Comparison of ENCODE assay signal across 8 cellular contexts in the genomic region with DNA sequence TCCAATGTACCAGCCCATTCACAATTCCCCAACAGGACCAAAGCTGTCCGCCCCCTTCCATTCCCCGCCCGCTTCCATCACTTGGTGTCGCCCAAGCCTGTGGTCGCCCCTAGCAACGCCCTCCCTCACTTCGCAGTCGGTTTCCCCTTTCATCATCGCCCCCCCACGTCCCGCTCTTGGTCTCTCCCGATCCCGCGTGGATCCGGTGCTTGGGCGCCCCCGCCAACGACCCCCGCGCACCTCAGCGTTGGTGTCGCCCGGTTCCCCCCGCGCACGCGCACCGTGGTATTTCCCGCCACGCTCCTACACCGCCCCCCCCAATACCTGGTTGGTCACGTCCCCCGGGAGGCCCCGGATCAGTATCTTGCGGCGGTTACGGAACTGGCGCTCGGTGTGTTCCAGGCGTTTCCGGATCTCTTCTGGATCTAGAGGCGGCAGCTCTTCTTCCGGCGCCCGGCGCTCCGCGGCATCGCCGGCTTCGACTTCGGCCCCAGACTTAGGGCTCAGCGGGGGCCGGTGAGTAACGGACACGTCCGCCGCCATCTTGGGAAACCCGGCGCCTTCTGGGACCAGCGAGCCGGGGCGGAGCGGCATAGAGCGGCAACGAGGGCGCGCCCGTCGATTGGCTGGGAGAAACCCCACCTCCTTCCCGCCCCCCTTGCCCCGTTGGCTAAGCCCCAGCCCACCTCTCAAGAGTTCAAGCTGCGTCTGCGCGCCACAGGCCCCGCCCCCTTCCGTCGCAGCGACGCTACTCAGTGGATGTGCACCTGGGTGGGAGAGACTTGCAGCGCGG. TPM values are rescaled to one million over a fixed set of nuclear protein-coding genes. Genes with fewer than 3 reads are reported as not detected.
DNase-seq lines count a peak whose midpoint lies in the region; ATAC-seq and TF ChIP-seq lines count a peak whose summit lies in the region.

A gene with protein sequence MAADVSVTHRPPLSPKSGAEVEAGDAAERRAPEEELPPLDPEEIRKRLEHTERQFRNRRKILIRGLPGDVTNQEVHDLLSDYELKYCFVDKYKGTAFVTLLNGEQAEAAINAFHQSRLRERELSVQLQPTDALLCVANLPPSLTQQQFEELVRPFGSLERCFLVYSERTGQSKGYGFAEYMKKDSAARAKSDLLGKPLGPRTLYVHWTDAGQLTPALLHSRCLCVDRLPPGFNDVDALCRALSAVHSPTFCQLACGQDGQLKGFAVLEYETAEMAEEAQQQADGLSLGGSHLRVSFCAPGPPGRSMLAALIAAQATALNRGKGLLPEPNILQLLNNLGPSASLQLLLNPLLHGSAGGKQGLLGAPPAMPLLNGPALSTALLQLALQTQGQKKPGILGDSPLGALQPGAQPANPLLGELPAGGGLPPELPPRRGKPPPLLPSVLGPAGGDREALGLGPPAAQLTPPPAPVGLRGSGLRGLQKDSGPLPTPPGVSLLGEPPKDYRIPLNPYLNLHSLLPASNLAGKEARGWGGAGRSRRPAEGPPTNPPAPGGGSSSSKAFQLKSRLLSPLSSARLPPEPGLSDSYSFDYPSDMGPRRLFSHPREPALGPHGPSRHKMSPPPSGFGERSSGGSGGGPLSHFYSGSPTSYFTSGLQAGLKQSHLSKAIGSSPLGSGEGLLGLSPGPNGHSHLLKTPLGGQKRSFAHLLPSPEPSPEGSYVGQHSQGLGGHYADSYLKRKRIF (minus strand): TSS at position 565 of the 793 bp plus-strand sequence. CDS start 22 bp downstream, at position 543.

- H3K4me3 ChIP-seq in HAP-1: peak within 1 kb of the TSS; percentile 100
- peak within 1 kb of the TSS; percentile 80 for H3K4me3 ChIP-seq in MG63
- peak within 1 kb of the TSS; percentile 88 for H3K4me3 ChIP-seq in fibroblast of mammary gland (ENCODE audit: control insufficient read depth, low read depth, low read length)

- no peak for TF ChIP-seq CTCF in fibroblast of mammary gland (conservative IDR thresholded peaks at IDR 0.05; ENCODE audit: control insufficient read depth, insufficient read depth, low read depth, low read length)

- peak; percentile 98 for ATAC-seq in natural killer cell treated with Interleukin-12 subunit alpha and Interleukin-12 subunit beta and Interleukin-15 and Interleukin-18, amount 100 ng/mL, for 72 hours

- H3K36me3 Mint-ChIP-seq in natural killer cell treated with Interleukin-12 subunit alpha and Interleukin-12 subunit beta and Interleukin-15 and Interleukin-18, amount 100 ng/mL, for 72 hours: no peaks in the 10 kb centered on the region

- peak within 1 kb of the TSS; percentile 93 to 95 for H3K27ac Mint-ChIP-seq in natural killer cell treated with Interleukin-12 subunit alpha and Interleukin-12 subunit beta and Interleukin-15 and Interleukin-18, amount 100 ng/mL, for 72 hours

- H3K9me3 ChIP-seq in HAP-1 (no peaks in the 10 kb centered on the region), MG63 (0 out of 2 replicates have a peak, but pooled peaks cover 2% of the 10 kb centered on the region)

- DNase-seq in G401 (ENCODE audit: low spot score): peak; percentile 98
- peak; percentile 92 to 99 for DNase-seq in HAP-1 (ENCODE audit: low spot score in 2 of 2)
- peak; percentile 99 for DNase-seq in MG63
- DNase-seq in SHP77 (lab: John Stamatoyannopoulos, UW): peak; percentile 93 to 94
- peak; percentile 98 for DNase-seq in activated T-helper 9 cell treated with anti-CD3 and anti-CD28 coated beads, Interleukin-2, amount 50 U/mL, for 16 hours (ENCODE audit: low read depth)
- DNase-seq in fibroblast of mammary gland (ENCODE audit: low read depth): peak; percentile 96
- DNase-seq in natural killer cell treated with Interleukin-12 subunit alpha and Interleukin-12 subunit beta and Interleukin-15 and Interleukin-18, amount 100 ng/mL, for 72 hours (ENCODE audit: low spot score): peak; percentile 98
- peak; percentile 97 for DNase-seq in stimulated activated naive CD4-positive, alpha-beta T cell treated with Interleukin-2 at 50 U/mL for 16 hours (lab: John Stamatoyannopoulos, UW)

- H3K27me3 Mint-ChIP-seq in natural killer cell treated with Interleukin-12 subunit alpha and Interleukin-12 subunit beta and Interleukin-15 and Interleukin-18, amount 100 ng/mL, for 72 hours: no peaks in the 10 kb centered on the region

- H3K36me3 ChIP-seq in HAP-1 (replicated peaks) (peaks cover 34% of the 10 kb centered on the region), MG63 (peaks cover 40% of the 10 kb centered on the region)

- no peaks in the 10 kb centered on the region for H3K9me3 Mint-ChIP-seq in natural killer cell treated with Interleukin-12 subunit alpha and Interleukin-12 subunit beta and Interleukin-15 and Interleukin-18, amount 100 ng/mL, for 72 hours

- H3K4me1 Mint-ChIP-seq in natural killer cell treated with Interleukin-12 subunit alpha and Interleukin-12 subunit beta and Interleukin-15 and Interleukin-18, amount 100 ng/mL, for 72 hours (ENCODE audit: low read depth in 2 of 2): peaks cover 17 to 18% of the 10 kb centered on the region in 2 donors

- H3K27me3 ChIP-seq in HAP-1 (ENCODE audit: low read depth) (no peaks in the 10 kb centered on the region), MG63 (no peaks in the 10 kb centered on the region)

- in situ Hi-C loops in G401 (cut with HindIII; ENCODE audit: low sequenced_read_pairs): no loop called here
- in situ Hi-C loops in HAP-1 (cut with MboI; ENCODE audit: low sequenced_read_pairs): no loop called here

- H3K4me1 ChIP-seq in HAP-1: peaks cover 6% of the 10 kb centered on the region

- H3K4me3 Mint-ChIP-seq in natural killer cell treated with Interleukin-12 subunit alpha and Interleukin-12 subunit beta and Interleukin-15 and Interleukin-18, amount 100 ng/mL, for 72 hours: peak within 1 kb of the TSS; percentile 96

RNA-seq across cellular contexts. Expression of the gene that starts here (rescaled TPM):
- total RNA-seq in G401 (2014; rRNA removed; shearing (Covaris generic)): 21.8 and 22.7 TPM in 2 replicates
- 21.0 and 30.3 TPM in 2 replicates for total RNA-seq in MG63 (2014; rRNA removed; shearing (Covaris generic); ENCODE audit: low replicate concordance)
- total RNA-seq in natural killer cell treated with Interleukin-12 subunit alpha and Interleukin-12 subunit beta and Interleukin-15 and Interleukin-18, amount 100 ng/mL, for 72 hours: 100 to 1,000 TPM in 1 of 2 donors, 10 to 100 TPM in 1; 81.1 to 131 TPM

Comparison
In these comparisons a context has a peak if more than half of its experiments do, and no peak if none do; other contexts are left out.
1. Peak in every context shown above with its lines: DNase-seq, ATAC-seq and H3K4me3 ChIP-seq.